8 cellular contexts compared by ENCODE assay signal in the genomic region with DNA sequence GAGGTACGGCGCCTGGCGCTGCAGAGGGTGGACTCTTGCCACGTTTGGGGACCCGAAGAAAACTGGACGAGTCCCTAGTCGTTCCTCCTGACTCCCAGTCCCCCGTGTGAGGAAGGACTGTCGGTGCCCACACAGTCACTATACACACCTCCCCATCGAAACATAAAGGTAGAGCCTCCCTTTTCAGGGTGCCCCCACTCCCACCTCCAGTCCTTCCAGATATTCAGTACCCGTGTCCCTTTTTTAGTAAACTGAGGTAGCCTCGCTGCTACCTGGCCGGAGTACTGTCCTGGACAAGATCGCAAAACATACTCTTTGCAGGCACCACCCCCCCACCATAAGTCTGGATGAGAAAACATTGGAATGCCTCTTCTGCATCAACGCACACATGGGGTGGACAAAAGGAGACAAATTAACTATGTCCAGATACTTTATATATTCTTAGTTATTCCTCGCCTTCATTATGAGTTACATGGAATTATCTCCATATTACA. TPM values are rescaled to one million over a fixed set of nuclear protein-coding genes. Genes with fewer than 3 reads are reported as not detected.
DNase-seq lines count a peak whose midpoint lies in the region; TF ChIP-seq lines count a peak whose summit lies in the region.

No MANE protein-coding gene starts in this region.

- CTCF ChIA-PET in Calu3 (lab: Charles Lee) = no interaction called here

- H3K36me3 ChIP-seq in MM.1S (replicated peaks; ENCODE audit: insufficient read depth, low read length) (no peaks in the 10 kb centered on the region), endocrine pancreas (ENCODE audit: control insufficient read depth, insufficient read depth, low read length) (no peaks in the 10 kb centered on the region), neuronal stem cell (replicated peaks in 1 of 2; ENCODE audit: control insufficient read depth in 2 of 2, insufficient read depth in 2 of 2, low read length in 2 of 2) (peaks cover 0 to 21% of the 10 kb centered on the region in 2 donors)

- H3K14ac ChIP-seq in neuronal stem cell (ENCODE audit: low read length) = no peak overlapping the region

- H3F3A ChIP-seq in MM.1S (ENCODE audit: insufficient read depth, low read length) = no peaks in the 10 kb centered on the region

- no peak for TF ChIP-seq CTCF in Calu3 (IDR thresholded peaks at IDR 0.05; ENCODE audit: unreplicated experiment)
- TF ChIP-seq CTCF in MM.1S (IDR thresholded peaks at IDR 0.05; ENCODE audit: low read length) = no peak

- intact Hi-C loops in Calu3 (cut with micrococcal nuclease; ENCODE audit: unreplicated experiment) = no loop called here

- no peaks in the 10 kb centered on the region for H3K27me3 Mint-ChIP-seq in Calu3 (ENCODE audit: unreplicated experiment)

- H3K4me1 Mint-ChIP-seq in Calu3 (ENCODE audit: low read depth, unreplicated experiment) = peaks cover 22% of the 10 kb centered on the region

- no peak overlapping the region for H4K91ac ChIP-seq in neuronal stem cell (ENCODE audit: low read depth, low read length, poor library complexity)

- TSS peak; percentile 53 for BruUV-seq in Calu3 (replicated peaks; lab: Mats Ljungman, UMichigan)

- no peak overlapping the region for H2BK15ac ChIP-seq in neuronal stem cell (ENCODE audit: low read length)

- no peaks in the 10 kb centered on the region for H3K9me2 ChIP-seq in MM.1S (replicated peaks; ENCODE audit: insufficient read depth, low read length)

- H2BK12ac ChIP-seq in neuronal stem cell (ENCODE audit: low read length) = no peak overlapping the region

- H3K9ac ChIP-seq in MM.1S (ENCODE audit: low read length) (peak overlapping the region; percentile 90), endocrine pancreas (ENCODE audit: control insufficient read depth, insufficient read depth, low read length) (peak overlapping the region; percentile 90), neuronal stem cell (ENCODE audit: low read depth, low read length, poor library complexity) (no peak overlapping the region)

- no peak overlapping the region for H3K4ac ChIP-seq in neuronal stem cell (ENCODE audit: low read length)

- H3K4me2 ChIP-seq in MM.1S (ENCODE audit: low read depth, low read length) (peak overlapping the region; percentile 69), neuronal stem cell (ENCODE audit: insufficient read depth, low read length, poor library complexity, severe bottlenecking) (peak overlapping the region; percentile 69)

- DNase-seq in Calu3 (peak; percentile 2), MM.1S (peak; percentile 30), neuronal stem cell (ENCODE audit: low spot score) (no peak), T1000 (lab: John Stamatoyannopoulos, UW) (no peak), NCI-H1417 (lab: John Stamatoyannopoulos, UW) (no peak), NCI-H82 treated with DMSO at 0.1 percent for 48 hours (lab: John Stamatoyannopoulos, UW; ENCODE audit: unreplicated experiment) (no peak)
- no peak for DNase-seq in activated effector memory CD4-positive, alpha-beta T cell treated with Interleukin-2 at 50 U/mL for 16 hours

- H3K79me2 ChIP-seq in MM.1S (ENCODE audit: low read length) = peaks cover 44% of the 10 kb centered on the region

- peak overlapping the region; percentile 96 for H3K18ac ChIP-seq in neuronal stem cell (ENCODE audit: low read length)

- H3K27me3 ChIP-seq in MM.1S (replicated peaks; ENCODE audit: insufficient read depth, low read length) (no peaks in the 10 kb centered on the region), endocrine pancreas (ENCODE audit: control insufficient read depth, insufficient read depth, low read length) (no peaks in the 10 kb centered on the region), neuronal stem cell (ENCODE audit: control insufficient read depth in 3 of 3, insufficient read depth in 3 of 3, low read depth in 1 of 3, low read length in 3 of 3) (no peaks in the 10 kb centered on the region)

- peak overlapping the region; percentile 79 for H3K4me3 Mint-ChIP-seq in Calu3 (ENCODE audit: low read depth, unreplicated experiment)

- no peak overlapping the region for H2AK5ac ChIP-seq in neuronal stem cell (ENCODE audit: low read depth, low read length)

- H2AFZ ChIP-seq in MM.1S (ENCODE audit: low read length) (peak overlapping the region; percentile 96), neuronal stem cell (ENCODE audit: low read length) (peak overlapping the region; percentile 99)

- WGBS in neuronal stem cell (ENCODE audit: extremely low coverage in 2 of 2, insufficient read length in 2 of 2, insufficient replicate concordance in 1 of 2), 2 donors = no CpG with 5 or more reads among the region's 16 CpGs

- peaks cover 16% of the 10 kb centered on the region for H4K20me1 ChIP-seq in MM.1S (ENCODE audit: insufficient read depth, low read length)

- peaks cover 11% of the 10 kb centered on the region for H3K79me1 ChIP-seq in neuronal stem cell (ENCODE audit: low read depth, low read length)

- no peak overlapping the region for H4K8ac ChIP-seq in neuronal stem cell (ENCODE audit: low read depth, low read length)

- peaks cover 42% of the 10 kb centered on the region for H3K36me3 Mint-ChIP-seq in Calu3 (ENCODE audit: insufficient read depth, unreplicated experiment)

- H2BK5ac ChIP-seq in neuronal stem cell (ENCODE audit: low read length) = peak overlapping the region; percentile 97

- peaks cover 17% of the 10 kb centered on the region for H3K4me1 ChIP-seq in MM.1S (ENCODE audit: low read length)
- peaks cover 4% of the 10 kb centered on the region for H3K4me1 ChIP-seq in endocrine pancreas (ENCODE audit: control insufficient read depth, insufficient read depth, low read length)
- H3K4me1 ChIP-seq in neuronal stem cell (ENCODE audit: control insufficient read depth in 2 of 2, insufficient read depth in 1 of 2, low read depth in 1 of 2, low read length in 2 of 2) = peaks cover 26 to 31% of the 10 kb centered on the region in 2 donors

- peak overlapping the region; percentile 62; the same call in 1 of the 2 replicates for H3K27ac ChIP-seq in MM.1S (ENCODE audit: low read length)
- H3K27ac ChIP-seq in neuronal stem cell (replicated peaks; ENCODE audit: low read length) = peak overlapping the region; percentile 91

- H3K27ac Mint-ChIP-seq in Calu3 (ENCODE audit: unreplicated experiment) = peak overlapping the region; percentile 61

- H3K9me3 ChIP-seq in MM.1S (replicated peaks; ENCODE audit: insufficient read depth, low read length) (no peaks in the 10 kb centered on the region), endocrine pancreas (ENCODE audit: control insufficient read depth, low read length) (no peaks in the 10 kb centered on the region), neuronal stem cell (replicated peaks in 1 of 2; ENCODE audit: control insufficient read depth in 2 of 2, insufficient read depth in 1 of 2, low read depth in 1 of 2, low read length in 2 of 2) (no peaks in the 10 kb centered on the region)

- peak overlapping the region; percentile 75 for H3K23ac ChIP-seq in neuronal stem cell (ENCODE audit: low read depth, low read length, poor library complexity)

- H3K9me3 Mint-ChIP-seq in Calu3 (ENCODE audit: low read depth, unreplicated experiment) = no peaks in the 10 kb centered on the region

- H3K4me3 ChIP-seq in MM.1S (ENCODE audit: low read length) (peak overlapping the region; percentile 89), endocrine pancreas (ENCODE audit: control insufficient read depth, insufficient read depth, low read length) (peak overlapping the region; percentile 68), neuronal stem cell (ENCODE audit: low read length in 2 of 2) (peak overlapping the region; percentile 80 to 98)

- H2BK120ac ChIP-seq in neuronal stem cell (ENCODE audit: low read depth, low read length) = no peak overlapping the region

RNA-seq across cellular contexts. Expression of a gene that starts 0.6 kb away (rescaled TPM):
- 72.9 and 79.7 TPM in 2 replicates for total RNA-seq in Calu3 (2022)
- polyA plus RNA-seq in neuronal stem cell (2013, experiment 1 of 2) = 10.4 TPM
- polyA plus RNA-seq in neuronal stem cell (2013, experiment 2 of 2) = 10.8 TPM

RNA-seq across cellular contexts. Expression of a gene that starts 8.6 kb away (rescaled TPM):
- 2.0 and 2.6 TPM in 2 replicates for total RNA-seq in Calu3 (2022)
- polyA plus RNA-seq in neuronal stem cell (2013, experiment 1 of 2) = 4.0 TPM
- polyA plus RNA-seq in neuronal stem cell (2013, experiment 2 of 2) = 4.1 TPM

RNA-seq across cellular contexts. Expression of a gene that starts 33.4 kb away (rescaled TPM):
- total RNA-seq in Calu3 (2022) = not detected in 2 replicates
- 0.14 TPM for polyA plus RNA-seq in neuronal stem cell (2013, experiment 1 of 2)
- 0.12 TPM for polyA plus RNA-seq in neuronal stem cell (2013, experiment 2 of 2)

RNA-seq across cellular contexts. Expression of a gene that starts 42.6 kb away (rescaled TPM):
- total RNA-seq in Calu3 (2022) = 34.2 and 36.9 TPM in 2 replicates
- 36.1 TPM for polyA plus RNA-seq in neuronal stem cell (2013, experiment 1 of 2)
- 34.4 TPM for polyA plus RNA-seq in neuronal stem cell (2013, experiment 2 of 2)

RNA-seq across cellular contexts. Expression of a gene that starts 49.4 kb away (rescaled TPM):
- total RNA-seq in Calu3 (2022) = 23.3 and 26.4 TPM in 2 replicates
- polyA plus RNA-seq in neuronal stem cell (2013, experiment 1 of 2) = 46.3 TPM
- 47.9 TPM for polyA plus RNA-seq in neuronal stem cell (2013, experiment 2 of 2)

Comparison
In these comparisons a context has a peak if more than half of its experiments do, and no peak if none do; other contexts are left out.
1. DNase-seq: peak in Calu3 (single experiment) and MM.1S (single experiment); none in neuronal stem cell (single experiment), T1000 (single experiment), NCI-H1417 (0 of 3), activated effector memory CD4-positive, alpha-beta T cell treated with Interleukin-2 at 50 U/mL for 16 hours (single experiment) and NCI-H82 treated with DMSO at 0.1 percent for 48 hours (single experiment).
2. Peak in every context shown above with its lines, with median percentiles within 50 percentile points of each other: H3K4me3 ChIP-seq.